15 cellular contexts compared by ENCODE assay signal in genomic region chr12:92290016-92290685, GRCh38.
DNase-seq lines count a peak whose midpoint lies in the region; ATAC-seq, FAIRE-seq and TF ChIP-seq lines count a peak whose summit lies in the region.
"Had no signal": no experiment of that assay in that cellular context is flagged by ENCODE, and none has a peak within 500 bp of the region (broad histone marks: within the 10 kb centered on the region; RNA-seq: fewer than 3 reads in every experiment).

No MANE protein-coding gene starts in this region.

- peak overlapping the region; percentile 56 for H2AFZ ChIP-seq in endothelial cell of umbilical vein (ENCODE audit: low read depth, low read length)

- H3K27me3 ChIP-seq in endothelial cell of umbilical vein (ENCODE audit: control insufficient read depth in 2 of 2, insufficient read depth in 2 of 2, low read length in 2 of 2) = no peaks in the 10 kb centered on the region
- H3K27me3 ChIP-seq in CD8-positive, alpha-beta memory T cell (ENCODE audit: insufficient read depth, low read length, poor library complexity, severe bottlenecking) = no peaks in the 10 kb centered on the region
- H3K27me3 ChIP-seq: pancreas had no signal

- H3K79me2 ChIP-seq in endothelial cell of umbilical vein (ENCODE audit: control insufficient read depth, insufficient read depth, low read length) = no peaks in the 10 kb centered on the region

- no peaks in the 10 kb centered on the region for H3K36me3 ChIP-seq in endothelial cell of umbilical vein (ENCODE audit: control insufficient read depth in 2 of 2, extremely low read depth in 1 of 2, insufficient read depth in 2 of 2, low read length in 2 of 2)
- no peaks in the 10 kb centered on the region for H3K36me3 ChIP-seq in CD8-positive, alpha-beta memory T cell (ENCODE audit: insufficient read depth, low read length)
- H3K36me3 ChIP-seq: HAP-1, pancreas had no signal

- no TSS peak for BruUV-seq in endothelial cell of umbilical vein (replicated peaks; lab: Mats Ljungman, UMichigan)

- H3K27ac ChIP-seq in endothelial cell of umbilical vein (ENCODE audit: insufficient read depth, low read depth, low read length) = peak overlapping the region; percentile 41
- no peak overlapping the region for H3K27ac ChIP-seq in CD8-positive, alpha-beta memory T cell (ENCODE audit: low read depth, low read length)
- H3K27ac ChIP-seq: pancreas, SK-N-MC had no signal

- TF ChIP-seq CTCF in endothelial cell of umbilical vein (IDR thresholded peaks at IDR 0.05; ENCODE audit: extremely low read depth in 1 of 2, insufficient read depth in 1 of 2, low read depth in 1 of 2, low read length in 2 of 2) = no peak

- H3K9me3 ChIP-seq in endothelial cell of umbilical vein (replicated peaks; ENCODE audit: control insufficient read depth, insufficient read depth, low read length) = no peaks in the 10 kb centered on the region
- no peaks in the 10 kb centered on the region for H3K9me3 ChIP-seq in CD8-positive, alpha-beta memory T cell (ENCODE audit: low read length)
- H3K9me3 ChIP-seq: HAP-1, pancreas had no signal

- H3K4me3 Mint-ChIP-seq in CD8-positive, alpha-beta memory T cell = no peak overlapping the region
- no peak overlapping the region for H3K4me3 Mint-ChIP-seq in T-cell
- H3K4me3 Mint-ChIP-seq: central memory CD8-positive, alpha-beta T cell had no signal

- no peak overlapping the region for H3K4me3 ChIP-seq in endothelial cell of umbilical vein (replicated peaks in 1 of 3; ENCODE audit: insufficient read depth in 1 of 3, low read depth in 1 of 3, low read length in 3 of 3)
- H3K4me3 ChIP-seq in CD8-positive, alpha-beta memory T cell (ENCODE audit: low read length) = no peak overlapping the region
- H3K4me3 ChIP-seq: HAP-1, pancreas, SK-N-MC had no signal

- no peaks in the 10 kb centered on the region for H3K27me3 Mint-ChIP-seq in CD8-positive, alpha-beta memory T cell
- H3K27me3 Mint-ChIP-seq in T-cell = no peaks in the 10 kb centered on the region
- H3K27me3 Mint-ChIP-seq: central memory CD8-positive, alpha-beta T cell had no signal

- no peak overlapping the region for H3K9ac ChIP-seq in endothelial cell of umbilical vein (replicated peaks; ENCODE audit: extremely low read depth, insufficient read depth, low read length)

- peak; percentile 75 for FAIRE-seq in endothelial cell of umbilical vein (lab: Jason Lieb, UNC)
- FAIRE-seq: pancreas had no signal

- no peaks in the 10 kb centered on the region for H3K9me1 ChIP-seq in endothelial cell of umbilical vein (replicated peaks; ENCODE audit: control insufficient read depth, extremely low read depth, insufficient read depth, low read length)

- CTCF ChIA-PET in endothelial cell of umbilical vein (lab: Charles Lee) = interaction anchor here (0.6 to 2.2 kb wide), 6 partner anchors 8 to 908 kb away, joined by 3 to 8 read pairs (median 3); no protein-coding TSS in a partner anchor
- CTCF ChIA-PET in CD8-positive, alpha-beta memory T cell (lab: Charles Lee) = no interaction called here
- CTCF ChIA-PET in T-cell (lab: Charles Lee) = interaction anchor here in 1 of 2 donors (1.1 kb wide), 1 partner anchor 13 kb away, joined by 3 read pairs; no protein-coding TSS in a partner anchor

- no peaks in the 10 kb centered on the region for H4K20me1 ChIP-seq in endothelial cell of umbilical vein (replicated peaks; ENCODE audit: control insufficient read depth, extremely low read depth, insufficient read depth, low read length)

- in situ Hi-C loops in G401 (cut with HindIII; ENCODE audit: low sequenced_read_pairs) = no loop called here

- DNase-seq in G401 (ENCODE audit: low spot score) = peak; percentile 14
- DNase-seq in NCI-H524 treated with DMSO at 0.1 percent for 48 hours (lab: John Stamatoyannopoulos, UW) = peak; percentile 91
- peak; percentile 58 for DNase-seq in endothelial cell of umbilical vein (ENCODE audit: low read depth, low spot score)
- peak; percentile 32 for DNase-seq in renal cortical epithelial cell (ENCODE audit: low read depth)
- DNase-seq in NCI-H1092 treated with DMSO at 0.1 percent for 48 hours (lab: John Stamatoyannopoulos, UW) = no peak
- DNase-seq in CD8-positive, alpha-beta memory T cell = no peak
- DNase-seq in T-cell = no peak
- DNase-seq: activated CD4-positive, alpha-beta T cell treated with anti-CD3 and anti-CD28 coated beads for 1 hour; pancreas; stimulated activated CD4-positive, alpha-beta T cell treated with anti-CD3 and anti-CD28 coated beads, Interleukin-2, amount 100 ng/mL, for 24 hours; stimulated activated naive CD4-positive, alpha-beta T cell had no signal

- H3K4me1 Mint-ChIP-seq in CD8-positive, alpha-beta memory T cell = peaks cover 0 to 11% (median 0%) of the 10 kb centered on the region in 3 donors
- H3K4me1 Mint-ChIP-seq in T-cell = peaks cover 15 to 24% (median 20%) of the 10 kb centered on the region in 3 donors

- no peaks in the 10 kb centered on the region for H3K9me3 Mint-ChIP-seq in CD8-positive, alpha-beta memory T cell
- H3K9me3 Mint-ChIP-seq in T-cell = peaks cover 0 to 4% (median 0%) of the 10 kb centered on the region in 3 donors
- H3K9me3 Mint-ChIP-seq: central memory CD8-positive, alpha-beta T cell had no signal

- H3K4me2 ChIP-seq in endothelial cell of umbilical vein (ENCODE audit: insufficient read depth, low read length) = peak overlapping the region; percentile 31

- TF ChIP-seq POLR2A in endothelial cell of umbilical vein (IDR thresholded peaks at IDR 0.05; ENCODE audit: low read depth, low read length) = no peak

- peak overlapping the region in 1 of 8 donors; percentile 66 for H3K27ac Mint-ChIP-seq in CD8-positive, alpha-beta memory T cell
- H3K27ac Mint-ChIP-seq in T-cell = peak overlapping the region in 1 of 2 donors; percentile 56

- peaks cover 0 to 5% (median 3%) of the 10 kb centered on the region in 3 donors for H3K36me3 Mint-ChIP-seq in CD8-positive, alpha-beta memory T cell
- no peaks in the 10 kb centered on the region for H3K36me3 Mint-ChIP-seq in T-cell

- peaks cover 13% of the 10 kb centered on the region for H3K4me1 ChIP-seq in endothelial cell of umbilical vein (ENCODE audit: control insufficient read depth, extremely low read depth, insufficient read depth, low read length)
- H3K4me1 ChIP-seq in CD8-positive, alpha-beta memory T cell (ENCODE audit: insufficient read depth, low read length) = no peaks in the 10 kb centered on the region
- H3K4me1 ChIP-seq: HAP-1, pancreas had no signal

- intact Hi-C loops in endothelial cell of umbilical vein (cut with micrococcal nuclease) = no loop called here

- ATAC-seq in GM18517 (IDR thresholded peaks at IDR 0.05; ENCODE audit: unreplicated experiment) (no peak), T-cell (replicated peaks in 1 of 4) (no peak)
- ATAC-seq: pancreas had no signal

- POLR2A ChIA-PET in endothelial cell of umbilical vein (lab: Charles Lee) (no interaction called here), T-cell (lab: Charles Lee) (interaction anchor here in 1 of 2 donors (0.6 to 0.8 kb wide), 2 partner anchors 8 to 48 kb away, joined by 3 read pairs; no protein-coding TSS in a partner anchor)
- POLR2A ChIA-PET in CD8-positive, alpha-beta memory T cell (lab: Charles Lee) = no interaction called here

- dilution Hi-C loops in endothelial cell of umbilical vein (cut with MboI; ENCODE audit: extremely low pct_ligation_motif_present, low sequenced_read_pairs) = no loop called here

TF ChIP-seq in endothelial cell of umbilical vein, 7 proteins besides CTCF, POLR2A, EP300 and RAD21:
- TF ChIP-seq POLR2AphosphoS5 (IDR thresholded peaks at IDR 0.05; ENCODE audit: insufficient read depth, low read depth, low read length) = no peak
- peak; percentile 71 for TF ChIP-seq FOS (IDR thresholded peaks at IDR 0.05; ENCODE audit: borderline replicate concordance, insufficient read depth, low read length)
- TF ChIP-seq MYC (IDR thresholded peaks at IDR 0.05; ENCODE audit: low read depth, low read length) = no peak
- no peak for TF ChIP-seq MAX (IDR thresholded peaks at IDR 0.05; ENCODE audit: insufficient read depth, insufficient read length)
- TF ChIP-seq EZH2 (IDR thresholded peaks at IDR 0.05; ENCODE audit: borderline replicate concordance, low read depth, low read length, severe bottlenecking) = no peak
- peak; percentile 42 for TF ChIP-seq GATA2 (IDR thresholded peaks at IDR 0.05; ENCODE audit: insufficient read depth, insufficient read length, low read depth, low read length)
- peak; percentile 40 for TF ChIP-seq JUN (IDR thresholded peaks at IDR 0.05; ENCODE audit: borderline replicate concordance, insufficient read depth, insufficient read length, low read depth)

Comparison
In these comparisons a context has a peak if more than half of its experiments do, and no peak if none do; other contexts are left out.
1. DNase-seq: peak in G401 (single experiment), NCI-H524 treated with DMSO at 0.1 percent for 48 hours (single experiment), endothelial cell of umbilical vein (single experiment) and renal cortical epithelial cell (single experiment); none in NCI-H1092 treated with DMSO at 0.1 percent for 48 hours (single experiment), CD8-positive, alpha-beta memory T cell (0 of 5) and T-cell (0 of 34).